27 cellular contexts compared by ENCODE assay signal in the genomic region with DNA sequence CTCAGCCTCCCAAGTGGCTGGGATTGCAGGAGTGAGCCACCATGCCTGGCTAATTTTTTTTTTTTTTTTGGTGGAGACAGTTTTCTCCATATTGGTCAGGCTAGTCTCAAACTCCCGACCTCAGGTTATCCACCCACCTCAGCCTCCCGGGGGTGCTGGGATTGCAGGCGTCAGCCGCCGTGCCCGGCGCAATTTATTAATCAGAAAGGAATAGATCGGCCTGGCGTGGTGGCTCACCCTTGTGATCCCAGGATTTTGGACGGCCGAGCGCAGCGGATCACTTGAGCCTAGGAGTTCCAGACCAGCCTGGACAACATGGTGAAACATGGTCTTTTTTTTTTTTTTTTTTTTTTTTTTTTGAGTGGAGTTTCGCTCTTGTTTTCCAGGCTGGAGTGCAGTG. TPM values are rescaled to one million over a fixed set of nuclear protein-coding genes. Genes with fewer than 3 reads are reported as not detected.
"Had no signal": no experiment of that assay in that cellular context is flagged by ENCODE, and none has a peak within 500 bp of the region (broad histone marks: within the 10 kb centered on the region; RNA-seq: fewer than 3 reads in every experiment).

No MANE protein-coding gene starts in this region.

- H3K4me3 Mint-ChIP-seq: dendritic cell treated with granulocyte-macrophage colony-stimulating factor and Interleukin-4, amounts not matched to agents 40 ng/mL and 50 ng/mL, for 4 days; effector memory CD8-positive, alpha-beta T cell had no signal

- H3K27ac Mint-ChIP-seq: dendritic cell treated with granulocyte-macrophage colony-stimulating factor and Interleukin-4, amounts not matched to agents 40 ng/mL and 50 ng/mL, for 4 days; effector memory CD8-positive, alpha-beta T cell had no signal

- H3K4me1 ChIP-seq: colonic mucosa, esophagus muscularis mucosa, esophagus squamous epithelium, foreskin keratinocyte, gastrocnemius medialis, gastroesophageal sphincter, heart left ventricle had no signal

- H3K9me3 Mint-ChIP-seq: dendritic cell treated with granulocyte-macrophage colony-stimulating factor and Interleukin-4, amounts not matched to agents 40 ng/mL and 50 ng/mL, for 4 days; effector memory CD8-positive, alpha-beta T cell had no signal

- DNase-seq: colonic mucosa; cortex of kidney; dermis blood vessel endothelial cell; dorsolateral prefrontal cortex; effector CD4-positive, alpha-beta T cell; effector CD8-positive, alpha-beta T cell; effector memory CD4-positive, alpha-beta T cell; effector memory CD8-positive, alpha-beta T cell; erythroblast; esophagus squamous epithelium; foreskin fibroblast; foreskin keratinocyte; foreskin melanocyte; gastrocnemius medialis; glutamatergic neuron; head of caudate nucleus; heart left ventricle; heart right ventricle had no signal

- H3K4me3 ChIP-seq: colonic mucosa, coronary artery, dorsolateral prefrontal cortex, esophagus muscularis mucosa, esophagus squamous epithelium, gastrocnemius medialis, gastroesophageal sphincter, heart left ventricle, heart right ventricle had no signal

- FAIRE-seq: colon, endometrium, endothelial cell of umbilical vein, frontal cortex had no signal

- H3K36me3 ChIP-seq: colonic mucosa, esophagus muscularis mucosa, esophagus squamous epithelium, gastrocnemius medialis, gastroesophageal sphincter, heart left ventricle, heart right ventricle had no signal

- H3K27ac ChIP-seq: colonic mucosa, coronary artery, dorsolateral prefrontal cortex, epithelial cell of prostate, esophagus muscularis mucosa, esophagus squamous epithelium, foreskin keratinocyte, gastrocnemius medialis, gastroesophageal sphincter, heart left ventricle, heart right ventricle had no signal

- H3K9me3 ChIP-seq: colonic mucosa, esophagus muscularis mucosa, esophagus squamous epithelium, gastrocnemius medialis, gastroesophageal sphincter, heart left ventricle, heart right ventricle had no signal

- H3K27me3 ChIP-seq: colonic mucosa, dorsolateral prefrontal cortex, esophagus muscularis mucosa, esophagus squamous epithelium, foreskin keratinocyte, gastrocnemius medialis, gastroesophageal sphincter, heart left ventricle, heart right ventricle had no signal

- H3K27me3 Mint-ChIP-seq: dendritic cell treated with granulocyte-macrophage colony-stimulating factor and Interleukin-4, amounts not matched to agents 40 ng/mL and 50 ng/mL, for 4 days had no signal

RNA-seq across cellular contexts. Expression of gene GOLGA8M, which starts 13.3 kb away (rescaled TPM):
- total RNA-seq: foreskin keratinocyte had no signal
- polyA plus RNA-seq: foreskin keratinocyte had no signal
